Comparison of ENCODE assay signal across 23 cellular contexts in genomic region chr1:185215911-185216310, GRCh38.
"Had no signal": no experiment of that assay in that cellular context is flagged by ENCODE, and none has a peak within 500 bp of the region (broad histone marks: within the 10 kb centered on the region; RNA-seq: fewer than 3 reads in every experiment).

No MANE protein-coding gene starts in this region.

- H3K27ac ChIP-seq: breast epithelium, gastroesophageal sphincter, heart left ventricle, left ventricle myocardium inferior, suprapubic skin, vagina, VCaP had no signal

- H3K36me3 ChIP-seq: breast epithelium, suprapubic skin had no signal

- H3K4me1 ChIP-seq: breast epithelium, gastroesophageal sphincter, heart left ventricle, left ventricle myocardium inferior, suprapubic skin, vagina had no signal

- FAIRE-seq: astrocyte, endothelial cell of umbilical vein had no signal

- H3K4me3 ChIP-seq: breast epithelium, gastroesophageal sphincter, heart left ventricle, left ventricle myocardium inferior, suprapubic skin, vagina had no signal

- ATAC-seq: activated T-cell treated with anti-CD3 and anti-CD28 coated beads, Interleukin-2, amount 50 U/mL, for 4 hours; gastroesophageal sphincter; heart left ventricle; stimulated activated naive CD8-positive, alpha-beta T cell treated with anti-CD3 and anti-CD28 coated beads, Interleukin-15, amount 100 ng/mL, for 72 hours; T-helper 17 cell had no signal

- H3K9me3 ChIP-seq: breast epithelium, gastroesophageal sphincter, suprapubic skin, vagina had no signal

- H3K9me3 Mint-ChIP-seq: activated naive CD4-positive, alpha-beta T cell treated with anti-CD3 and anti-CD28 coated beads, Interleukin-2, amount 10 ng/mL, durations not matched to agents 7 days and 5 days had no signal

- H3K4me1 Mint-ChIP-seq: activated naive CD4-positive, alpha-beta T cell treated with anti-CD3 and anti-CD28 coated beads, Interleukin-2, amount 10 ng/mL, durations not matched to agents 7 days and 5 days; stimulated activated naive CD8-positive, alpha-beta T cell treated with anti-CD3 and anti-CD28 coated beads, Interleukin-15, amount 100 ng/mL, for 72 hours; T-helper 17 cell had no signal

- H3K27me3 ChIP-seq: breast epithelium, gastroesophageal sphincter, heart left ventricle, suprapubic skin, vagina had no signal

- H3K36me3 Mint-ChIP-seq: activated naive CD4-positive, alpha-beta T cell treated with anti-CD3 and anti-CD28 coated beads, Interleukin-2, amount 10 ng/mL, durations not matched to agents 7 days and 5 days had no signal

- DNase-seq: activated CD4-positive, alpha-beta T cell treated with anti-CD3 and anti-CD28 coated beads, Interleukin-2, amount 50 U/mL, for 1 hour; activated CD4-positive, CD25-positive, alpha-beta regulatory T cell treated with anti-CD3 and anti-CD28 coated beads, Interleukin-2, amount 50 U/mL, for 72 hours; activated CD8-positive, alpha-beta memory T cell treated with anti-CD3 and anti-CD28 coated beads, Interleukin-2, amount 50 U/mL, for 4 hours; activated naive CD4-positive, alpha-beta T cell treated with anti-CD3 and anti-CD28 coated beads, Interleukin-2, amount 10 ng/mL, durations not matched to agents 7 days and 5 days; activated T-cell treated with anti-CD3 and anti-CD28 coated beads, Interleukin-2, amount 50 U/mL, for 4 hours; effector memory CD4-positive, alpha-beta T cell; heart left ventricle; kidney glomerular epithelial cell; left ventricle myocardium inferior; stimulated activated CD4-positive, alpha-beta T cell treated with anti-CD3 and anti-CD28 coated beads, Interleukin-15, amount 100 ng/mL, for 24 hours; stimulated activated CD4-positive, alpha-beta T cell treated with anti-CD3 and anti-CD28 coated beads, Interleukin-2, amount 100 ng/mL, for 48 hours; stimulated activated naive CD8-positive, alpha-beta T cell treated with anti-CD3 and anti-CD28 coated beads, Interleukin-15, amount 100 ng/mL, for 72 hours; T-helper 17 cell; trophoblast cell had no signal

- H3K4me3 Mint-ChIP-seq: activated naive CD4-positive, alpha-beta T cell treated with anti-CD3 and anti-CD28 coated beads, Interleukin-2, amount 10 ng/mL, durations not matched to agents 7 days and 5 days; activated T-cell treated with anti-CD3 and anti-CD28 coated beads, Interleukin-2, amount 50 U/mL, for 4 hours; dendritic cell treated with granulocyte-macrophage colony-stimulating factor and Interleukin-4, amounts not matched to agents 40 ng/mL and 50 ng/mL, for 4 days; stimulated activated naive CD8-positive, alpha-beta T cell treated with anti-CD3 and anti-CD28 coated beads, Interleukin-15, amount 100 ng/mL, for 72 hours; T-helper 17 cell had no signal

- H3K27ac Mint-ChIP-seq: activated naive CD4-positive, alpha-beta T cell treated with anti-CD3 and anti-CD28 coated beads, Interleukin-2, amount 10 ng/mL, durations not matched to agents 7 days and 5 days; dendritic cell treated with granulocyte-macrophage colony-stimulating factor and Interleukin-4, amounts not matched to agents 40 ng/mL and 50 ng/mL, for 4 days; progenitor cell of endocrine pancreas; stimulated activated naive CD8-positive, alpha-beta T cell treated with anti-CD3 and anti-CD28 coated beads, Interleukin-15, amount 100 ng/mL, for 72 hours; T-helper 17 cell had no signal

- H3K27me3 Mint-ChIP-seq: activated naive CD4-positive, alpha-beta T cell treated with anti-CD3 and anti-CD28 coated beads, Interleukin-2, amount 10 ng/mL, durations not matched to agents 7 days and 5 days; dendritic cell treated with granulocyte-macrophage colony-stimulating factor and Interleukin-4, amounts not matched to agents 40 ng/mL and 50 ng/mL, for 4 days; progenitor cell of endocrine pancreas; stimulated activated naive CD8-positive, alpha-beta T cell treated with anti-CD3 and anti-CD28 coated beads, Interleukin-15, amount 100 ng/mL, for 72 hours; T-helper 17 cell had no signal
